ENCODE assay signal across 1 cellular context in the genomic region with DNA sequence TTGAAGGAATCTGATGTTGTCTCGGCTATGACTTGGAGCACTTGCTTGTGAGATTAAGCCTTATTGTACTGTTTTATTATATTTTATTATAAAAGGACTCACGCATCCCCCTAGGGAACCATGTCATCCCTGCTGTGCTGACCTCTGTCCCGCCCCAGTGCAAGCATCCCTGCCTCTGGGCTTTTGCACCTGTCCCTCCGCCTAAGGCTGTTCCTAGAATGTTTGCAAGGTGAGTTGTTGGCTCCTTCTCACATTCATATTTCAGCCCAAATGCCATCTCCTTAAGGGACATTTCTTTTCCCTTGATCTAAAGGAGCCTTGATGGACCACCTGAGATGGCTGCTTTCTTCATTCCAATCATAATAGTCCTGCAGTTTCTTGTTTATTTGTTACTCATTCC.
TF ChIP-seq lines count a peak whose summit lies in the region.

No MANE protein-coding gene starts in this region.

TF ChIP-seq in IMR-90, 13 proteins besides CTCF, POLR2A, EP300 and RAD21 (continued from another document):
- TF ChIP-seq, protein P1, sequence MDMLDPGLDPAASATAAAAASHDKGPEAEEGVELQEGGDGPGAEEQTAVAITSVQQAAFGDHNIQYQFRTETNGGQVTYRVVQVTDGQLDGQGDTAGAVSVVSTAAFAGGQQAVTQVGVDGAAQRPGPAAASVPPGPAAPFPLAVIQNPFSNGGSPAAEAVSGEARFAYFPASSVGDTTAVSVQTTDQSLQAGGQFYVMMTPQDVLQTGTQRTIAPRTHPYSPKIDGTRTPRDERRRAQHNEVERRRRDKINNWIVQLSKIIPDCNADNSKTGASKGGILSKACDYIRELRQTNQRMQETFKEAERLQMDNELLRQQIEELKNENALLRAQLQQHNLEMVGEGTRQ (IDR thresholded peaks at IDR 0.05; ENCODE audit: low read depth, low read length): no peak
- TF ChIP-seq RFX5 (IDR thresholded peaks at IDR 0.05; ENCODE audit: low read depth, low read length): no peak
